ENCODE assay signal across 11 cellular contexts in the genomic region with DNA sequence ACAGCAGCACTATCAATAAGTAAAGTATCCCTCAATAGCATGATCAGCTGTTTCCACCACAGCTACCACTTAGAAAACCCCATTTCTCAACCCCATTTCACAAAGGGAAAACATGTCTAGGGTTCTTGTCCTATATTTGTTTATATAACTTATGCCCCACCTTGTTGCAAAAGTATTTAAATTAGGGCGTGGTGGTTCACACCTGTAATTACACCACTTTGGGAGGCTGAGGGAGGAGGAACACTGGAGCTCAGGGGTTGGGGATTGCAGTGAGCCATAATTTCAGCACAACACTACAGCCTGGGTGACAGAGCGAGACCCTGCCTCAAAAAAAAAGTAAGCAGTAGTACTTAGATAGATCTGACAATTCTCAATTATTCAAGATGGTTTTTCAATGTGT. TPM values are rescaled to one million over a fixed set of nuclear protein-coding genes. Genes with fewer than 3 reads are reported as not detected.
DNase-seq lines count a peak whose midpoint lies in the region; ATAC-seq, FAIRE-seq and TF ChIP-seq lines count a peak whose summit lies in the region.
"Had no signal": no experiment of that assay in that cellular context is flagged by ENCODE, and none has a peak within 500 bp of the region (broad histone marks: within the 10 kb centered on the region; RNA-seq: fewer than 3 reads in every experiment).

No MANE protein-coding gene starts in this region.

- DNase-seq in activated CD4-positive, alpha-beta T cell treated with anti-CD3 and anti-CD28 coated beads, Interleukin-2, amount 10 ng/mL, durations not matched to agents 7 days and 5 days: no peak
- DNase-seq in activated CD4-positive, alpha-beta T cell treated with anti-CD3 and anti-CD28 coated beads, Interleukin-2, amount 50 U/mL, for 1 hour: no peak
- DNase-seq in SK-N-MC (ENCODE audit: low read depth, low spot score) (no peak), esophagus muscularis mucosa (ENCODE audit: extremely low spot score) (no peak), small intestine (peak; percentile 16), NCI-H2081 (lab: John Stamatoyannopoulos, UW) (no peak)
- DNase-seq in activated CD8-positive, alpha-beta memory T cell treated with anti-CD3 and anti-CD28 coated beads, Interleukin-2, amount 50 U/mL, for 48 hours: no peak
- DNase-seq: mesendoderm had no signal

- peak overlapping the region; percentile 65 for H3K27ac Mint-ChIP-seq in activated CD4-positive, alpha-beta T cell treated with anti-CD3 and anti-CD28 coated beads, Interleukin-2, amount 10 ng/mL, durations not matched to agents 7 days and 5 days

- no peaks in the 10 kb centered on the region for H3K9me3 Mint-ChIP-seq in activated CD4-positive, alpha-beta T cell treated with anti-CD3 and anti-CD28 coated beads, Interleukin-2, amount 10 ng/mL, durations not matched to agents 7 days and 5 days

- 89% methylated on average over 2 of the region's 2 CpGs for WGBS in esophagus muscularis mucosa
- 68 to 86% (median 85%) methylated on average over 2 of the region's 2 CpGs for WGBS in small intestine, 3 donors

- no peak for TF ChIP-seq CTCF in esophagus muscularis mucosa (IDR thresholded peaks at IDR 0.05)

- FAIRE-seq in small intestine (lab: Jason Lieb, UNC): no peak

- peak overlapping the region; percentile 44; the same call in 1 of the 2 replicates for H3K4me3 ChIP-seq in SK-N-MC
- H3K4me3 ChIP-seq in esophagus muscularis mucosa: no peak overlapping the region
- no peak overlapping the region for H3K4me3 ChIP-seq in small intestine (ENCODE audit: low read depth in 1 of 2, low read length in 2 of 2)
- H3K4me3 ChIP-seq: suprapubic skin had no signal

- H3K27me3 ChIP-seq in esophagus muscularis mucosa: no peaks in the 10 kb centered on the region
- no peaks in the 10 kb centered on the region for H3K27me3 ChIP-seq in small intestine (ENCODE audit: control insufficient read depth in 2 of 2, insufficient read depth in 2 of 2, low read length in 2 of 2)
- H3K27me3 ChIP-seq: suprapubic skin had no signal

- H3K4me3 Mint-ChIP-seq in activated CD4-positive, alpha-beta T cell treated with anti-CD3 and anti-CD28 coated beads, Interleukin-2, amount 10 ng/mL, durations not matched to agents 7 days and 5 days: peak overlapping the region; percentile 31

- peaks cover 69% of the 10 kb centered on the region for H3K4me1 Mint-ChIP-seq in activated CD4-positive, alpha-beta T cell treated with anti-CD3 and anti-CD28 coated beads, Interleukin-2, amount 10 ng/mL, durations not matched to agents 7 days and 5 days

- H3K36me3 Mint-ChIP-seq in activated CD4-positive, alpha-beta T cell treated with anti-CD3 and anti-CD28 coated beads, Interleukin-2, amount 10 ng/mL, durations not matched to agents 7 days and 5 days (ENCODE audit: low read depth): peaks cover 28% of the 10 kb centered on the region

- H3K4me1 ChIP-seq in esophagus muscularis mucosa (peaks cover 60 to 89% (median 80%) of the 10 kb centered on the region in 4 donors), small intestine (ENCODE audit: control insufficient read depth in 2 of 2, insufficient read depth in 1 of 2, low read depth in 1 of 2, low read length in 1 of 2) (peaks cover 9 to 17% of the 10 kb centered on the region in 2 donors)

- TF ChIP-seq POLR2A in esophagus muscularis mucosa (IDR thresholded peaks at IDR 0.05; ENCODE audit: low read depth): no peak

- no peak for ATAC-seq in GM21528 (IDR thresholded peaks at IDR 0.05; ENCODE audit: low FRiP score, unreplicated experiment)
- ATAC-seq: activated CD4-positive, CD25-positive, alpha-beta regulatory T cell treated with anti-CD3 and anti-CD28 coated beads, Interleukin-2, amount 50 U/mL, for 24 hours had no signal

- intact Hi-C loops in esophagus muscularis mucosa (cut with DNase I): no loop called here

- POLR2A ChIA-PET in activated CD4-positive, alpha-beta T cell treated with anti-CD3 and anti-CD28 coated beads, Interleukin-2, amount 10 ng/mL, durations not matched to agents 7 days and 5 days (lab: Charles Lee): no interaction called here

- TF ChIP-seq EP300 in esophagus muscularis mucosa (IDR thresholded peaks at IDR 0.05): no peak

- CTCF ChIA-PET in activated CD4-positive, alpha-beta T cell treated with anti-CD3 and anti-CD28 coated beads, Interleukin-2, amount 10 ng/mL, durations not matched to agents 7 days and 5 days (lab: Charles Lee): interaction anchor here (0.9 to 1.3 kb wide), 3 partner anchors 9 to 349 kb away, joined by 3 read pairs; no protein-coding TSS in a partner anchor

- H3K9ac ChIP-seq in SK-N-MC (ENCODE audit: insufficient read length): no peak overlapping the region

- peaks cover under 1% of the 10 kb centered on the region; the same call in 1 of the 2 replicates for H3K36me3 ChIP-seq in SK-N-MC (ENCODE audit: insufficient read depth, low read length)
- no peaks in the 10 kb centered on the region for H3K36me3 ChIP-seq in esophagus muscularis mucosa
- no peaks in the 10 kb centered on the region for H3K36me3 ChIP-seq in small intestine (ENCODE audit: control insufficient read depth in 2 of 2, insufficient read depth in 2 of 2, low read length in 2 of 2)

- H3K9me3 ChIP-seq in SK-N-MC (ENCODE audit: low read depth, low read length) (no peaks in the 10 kb centered on the region), esophagus muscularis mucosa (no peaks in the 10 kb centered on the region), small intestine (ENCODE audit: control insufficient read depth, low read depth) (no peaks in the 10 kb centered on the region)
- H3K9me3 ChIP-seq: suprapubic skin had no signal

- no peaks in the 10 kb centered on the region for H3K27me3 Mint-ChIP-seq in activated CD4-positive, alpha-beta T cell treated with anti-CD3 and anti-CD28 coated beads, Interleukin-2, amount 10 ng/mL, durations not matched to agents 7 days and 5 days

- H3K27ac ChIP-seq in SK-N-MC: 0 out of 2 replicates have a peak overlapping the region, but pooled peaks have one; percentile 68
- H3K27ac ChIP-seq in esophagus muscularis mucosa (replicated peaks in 1 of 4): peak overlapping the region; percentile 35 to 67 (median 53)
- no peak overlapping the region for H3K27ac ChIP-seq in small intestine (ENCODE audit: low read depth in 1 of 2, low read length in 1 of 2)

RNA-seq across cellular contexts. Expression of a gene that starts 3.7 kb away (rescaled TPM):
- 10 to 100 TPM; 37.6 to 47.2 TPM for total RNA-seq in activated CD4-positive, alpha-beta T cell treated with anti-CD3 and anti-CD28 coated beads, Interleukin-2, amount 10 ng/mL, durations not matched to agents 7 days and 5 days
- total RNA-seq in esophagus muscularis mucosa: 10 to 100 TPM; 30.3 to 44.2 (median 41.1) TPM
- 100 to 1,000 TPM in 2 of 3 donors, 10 to 100 TPM in 1; 87.1 to 116 (median 105) TPM for polyA plus RNA-seq in small intestine

RNA-seq across cellular contexts. Expression of a gene that starts 3.8 kb away (rescaled TPM):
- total RNA-seq in activated CD4-positive, alpha-beta T cell treated with anti-CD3 and anti-CD28 coated beads, Interleukin-2, amount 10 ng/mL, durations not matched to agents 7 days and 5 days: 10 to 100 TPM; 14.5 to 15.3 TPM
- 10 to 100 TPM; 18.2 to 31.1 (median 23.3) TPM for total RNA-seq in esophagus muscularis mucosa
- polyA plus RNA-seq in small intestine: 10 to 100 TPM; 13.2 to 31.8 (median 19.5) TPM

RNA-seq across cellular contexts. Expression of a gene that starts 35.1 kb away (rescaled TPM):
- 1 to 10 TPM; 2.5 to 3.0 TPM for total RNA-seq in activated CD4-positive, alpha-beta T cell treated with anti-CD3 and anti-CD28 coated beads, Interleukin-2, amount 10 ng/mL, durations not matched to agents 7 days and 5 days
- under 1 TPM in 3 of 4 donors, not detected in 1; 0.39 to 0.83 (median 0.50) TPM for total RNA-seq in esophagus muscularis mucosa
- polyA plus RNA-seq in small intestine: under 1 TPM in 1 of 3 donors, not detected in 2; 0.18 TPM

Comparison
In these comparisons a context has a peak if more than half of its experiments do, and no peak if none do; other contexts are left out.
1. H3K27ac ChIP-seq: peak in SK-N-MC (single experiment) and esophagus muscularis mucosa (4 of 4); none in small intestine (0 of 2).